In the genomic region with DNA sequence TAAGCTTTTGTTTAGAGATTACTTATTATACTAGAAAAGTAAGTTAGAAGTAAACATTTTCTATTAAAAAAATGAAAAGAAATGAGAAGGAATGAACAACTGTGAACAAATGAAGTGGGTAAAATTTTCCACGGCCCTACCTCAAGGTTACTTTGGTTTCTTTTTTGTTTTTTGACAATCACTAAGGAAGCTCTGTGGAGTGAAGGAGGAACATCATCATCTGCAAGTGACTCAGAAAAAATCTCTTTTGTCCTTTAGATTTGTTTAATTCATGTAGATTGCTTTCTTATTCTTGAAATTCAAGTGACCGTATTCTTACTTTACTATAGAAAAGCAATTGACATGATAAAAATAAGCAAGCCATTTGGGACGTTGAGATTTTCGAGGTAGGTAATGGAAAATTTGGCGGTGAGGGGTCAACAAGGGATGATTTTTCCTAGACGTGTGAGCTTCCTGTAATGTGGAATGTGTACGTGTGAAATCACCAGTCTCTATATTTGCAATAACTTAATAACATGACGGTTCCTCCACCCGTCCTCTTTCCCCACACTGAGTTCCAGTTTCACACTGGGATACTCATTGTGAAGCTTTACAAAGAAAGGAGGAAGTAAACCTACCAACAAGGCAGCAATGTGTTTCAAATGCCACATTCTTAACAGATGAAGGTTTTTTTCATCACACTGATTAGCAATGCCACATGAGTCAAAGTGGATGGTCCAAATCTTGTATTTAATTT, we compare ENCODE assay signal across 9 cellular contexts.
DNase-seq lines count a peak whose midpoint lies in the region; ATAC-seq lines count a peak whose summit lies in the region.
"Had no signal": no experiment of that assay in that cellular context is flagged by ENCODE, and none has a peak within 500 bp of the region (broad histone marks: within the 10 kb centered on the region; RNA-seq: fewer than 3 reads in every experiment).

No MANE protein-coding gene starts in this region.

- no peaks in the 10 kb centered on the region for H3K9me3 Mint-ChIP-seq in dendritic cell treated with granulocyte-macrophage colony-stimulating factor and Interleukin-4, amounts not matched to agents 40 ng/mL and 50 ng/mL, for 4 days

- DNase-seq in MG63 (no peak), NCI-H1105 treated with DMSO at 0.1 percent for 48 hours (lab: John Stamatoyannopoulos, UW) (no peak)
- no peak for DNase-seq in stimulated activated CD4-positive, alpha-beta T cell treated with anti-CD3 and anti-CD28 coated beads, Interleukin-15, amount 100 ng/mL, for 24 hours
- no peak for DNase-seq in NK-92 treated with Interleukin-12 subunit alpha and Interleukin-12 subunit beta, amount 100 ng/mL, for 24 hours (lab: John Stamatoyannopoulos, UW)
- DNase-seq: right cardiac atrium had no signal

- no peaks in the 10 kb centered on the region for H3K27me3 Mint-ChIP-seq in dendritic cell treated with granulocyte-macrophage colony-stimulating factor and Interleukin-4, amounts not matched to agents 40 ng/mL and 50 ng/mL, for 4 days

- H3K4me3 ChIP-seq in MG63: no peak overlapping the region

- intact Hi-C loops in dendritic cell treated with granulocyte-macrophage colony-stimulating factor and Interleukin-4, amounts not matched to agents 40 ng/mL and 50 ng/mL, for 4 days (cut with micrococcal nuclease): loop anchor here (2.0 to 10.0 kb wide), 2 partner anchors 52 to 62 kb away; a partner anchor contains a TSS

- no peaks in the 10 kb centered on the region for H3K9me3 ChIP-seq in MG63

- no peaks in the 10 kb centered on the region for H3K36me3 ChIP-seq in MG63

- peaks cover 52% of the 10 kb centered on the region for H3K4me1 Mint-ChIP-seq in dendritic cell treated with granulocyte-macrophage colony-stimulating factor and Interleukin-4, amounts not matched to agents 40 ng/mL and 50 ng/mL, for 4 days (ENCODE audit: low read depth)

- H3K27ac Mint-ChIP-seq in dendritic cell treated with granulocyte-macrophage colony-stimulating factor and Interleukin-4, amounts not matched to agents 40 ng/mL and 50 ng/mL, for 4 days: peak overlapping the region; percentile 92

- ATAC-seq in GM18499 (IDR thresholded peaks at IDR 0.05; ENCODE audit: insufficient read depth, unreplicated experiment) (peak; percentile 76), GM21515 (IDR thresholded peaks at IDR 0.05; ENCODE audit: unreplicated experiment) (peak; percentile 69), HG03571 (IDR thresholded peaks at IDR 0.05; ENCODE audit: unreplicated experiment) (peak; percentile 70)

- H3K27me3 ChIP-seq in MG63: no peaks in the 10 kb centered on the region

- no peaks in the 10 kb centered on the region for H3K36me3 Mint-ChIP-seq in dendritic cell treated with granulocyte-macrophage colony-stimulating factor and Interleukin-4, amounts not matched to agents 40 ng/mL and 50 ng/mL, for 4 days (ENCODE audit: low read depth)

- peak overlapping the region; percentile 51 for H3K4me3 Mint-ChIP-seq in dendritic cell treated with granulocyte-macrophage colony-stimulating factor and Interleukin-4, amounts not matched to agents 40 ng/mL and 50 ng/mL, for 4 days
